ENCODE assay signal across 28 cellular contexts in the genomic region with DNA sequence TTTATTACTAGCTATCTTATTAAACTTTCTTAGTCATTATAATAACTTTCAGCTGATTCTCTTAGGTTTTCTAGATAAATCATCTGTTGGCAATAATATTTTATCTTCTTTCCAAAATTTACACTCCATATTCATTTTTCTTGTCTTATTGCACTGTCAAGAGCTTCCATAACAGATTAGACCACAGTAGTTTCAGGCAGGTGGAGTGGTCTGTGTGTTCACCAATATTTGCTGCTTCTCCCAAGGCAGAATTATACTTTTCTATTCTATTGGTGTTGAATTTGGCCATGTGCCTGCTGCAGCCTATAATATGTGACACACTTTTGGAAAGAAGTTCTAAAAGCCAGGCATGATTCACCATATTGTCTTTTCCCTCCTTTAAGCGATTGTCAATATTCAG.
"Had no signal": no experiment of that assay in that cellular context is flagged by ENCODE, and none has a peak within 500 bp of the region (broad histone marks: within the 10 kb centered on the region; RNA-seq: fewer than 3 reads in every experiment).

No MANE protein-coding gene starts in this region.

- H3K4me1 Mint-ChIP-seq: stimulated activated effector memory CD8-positive, alpha-beta T cell treated with anti-CD3 and anti-CD28 coated beads, Interleukin-12 subunit alpha, Interleukin-12 subunit beta, amount 100 ng/mL, for 72 hours; stimulated activated memory B cell treated with anti-CD40 and anti-IgM and Interleukin-4, amounts not matched to agents 10 μg/mL and 1 μg/mL and 100 μg/mL, for 72 hours; stimulated activated naive B cell treated with anti-CD40 and anti-IgM and Interleukin-4, amounts not matched to agents 10 μg/mL and 1 μg/mL and 100 μg/mL, for 72 hours; stimulated activated naive CD8-positive, alpha-beta T cell treated with anti-CD3 and anti-CD28 coated beads, Interleukin-15, amount 100 ng/mL, for 72 hours had no signal

- DNase-seq: stimulated activated CD4-positive, alpha-beta T cell treated with anti-CD3 and anti-CD28 coated beads, Interleukin-2, amount 100 ng/mL, for 48 hours; stimulated activated CD4-positive, alpha-beta T cell treated with anti-CD3 and anti-CD28 coated beads, Interleukin-4, amount 100 ng/mL, for 1 hour; stimulated activated CD4-positive, alpha-beta T cell treated with anti-CD3 and anti-CD28 coated beads, Interleukin-4, amount 100 ng/mL, for 24 hours; stimulated activated CD4-positive, alpha-beta T cell treated with anti-CD3 and anti-CD28 coated beads, Interleukin-4, amount 100 ng/mL, for 4 hours; stimulated activated CD8-positive, alpha-beta memory T cell treated with anti-CD3 and anti-CD28 coated beads, Interleukin-4, amount 100 ng/mL, for 48 hours; stimulated activated naive B cell treated with anti-CD40 and anti-IgM and Interleukin-4, amounts not matched to agents 10 μg/mL and 1 μg/mL and 100 μg/mL, for 72 hours; stimulated activated naive CD4-positive, alpha-beta T cell; stimulated activated naive CD4-positive, alpha-beta T cell treated with Interleukin-2 at 50 U/mL for 16 hours; stimulated activated naive CD8-positive, alpha-beta T cell treated with anti-CD3 and anti-CD28 coated beads, Interleukin-15, amount 100 ng/mL, for 72 hours; stimulated activated naive CD8-positive, alpha-beta T cell treated with anti-CD3 and anti-CD28 coated beads, Interleukin-15, Interleukin-2, amounts not matched to agents 100 U/mL and 50 U/mL, for 24 hours; stomach; substantia nigra; testis; thyroid gland; tibial artery; transverse colon; trophoblast cell; upper lobe of left lung; upper lobe of right lung; uterus had no signal

- H3K4me1 ChIP-seq: stomach, suprapubic skin, testis, thyroid gland, tibial artery, tibial nerve, transverse colon, upper lobe of left lung, upper lobe of right lung, uterus, vagina had no signal

- H3K9me3 ChIP-seq: suprapubic skin, testis, thyroid gland, transverse colon, upper lobe of right lung, uterus, vagina had no signal

- H3K36me3 Mint-ChIP-seq: stimulated activated effector memory CD8-positive, alpha-beta T cell treated with anti-CD3 and anti-CD28 coated beads, Interleukin-12 subunit alpha, Interleukin-12 subunit beta, amount 100 ng/mL, for 72 hours; stimulated activated memory B cell treated with anti-CD40 and anti-IgM and Interleukin-4, amounts not matched to agents 10 μg/mL and 1 μg/mL and 100 μg/mL, for 72 hours; type B pancreatic cell had no signal

- H3K4me3 Mint-ChIP-seq: stimulated activated effector memory CD8-positive, alpha-beta T cell treated with anti-CD3 and anti-CD28 coated beads, Interleukin-12 subunit alpha, Interleukin-12 subunit beta, amount 100 ng/mL, for 72 hours; stimulated activated memory B cell treated with anti-CD40 and anti-IgM and Interleukin-4, amounts not matched to agents 10 μg/mL and 1 μg/mL and 100 μg/mL, for 72 hours; stimulated activated naive B cell treated with anti-CD40 and anti-IgM and Interleukin-4, amounts not matched to agents 10 μg/mL and 1 μg/mL and 100 μg/mL, for 72 hours; stimulated activated naive CD8-positive, alpha-beta T cell treated with anti-CD3 and anti-CD28 coated beads, Interleukin-15, amount 100 ng/mL, for 72 hours; stimulated activated naive CD8-positive, alpha-beta T cell treated with anti-CD3 and anti-CD28 coated beads, Interleukin-15, Interleukin-2, amounts not matched to agents 100 ng/mL and 50 ng/mL, for 24 hours; type B pancreatic cell had no signal

- H3K4me3 ChIP-seq: stomach, suprapubic skin, testis, thoracic aorta, thyroid gland, tibial artery, tibial nerve, transverse colon, upper lobe of left lung, upper lobe of right lung, uterus, vagina had no signal

- H3K36me3 ChIP-seq: stomach, suprapubic skin, thoracic aorta, thyroid gland, tibial artery, tibial nerve, transverse colon, upper lobe of left lung, upper lobe of right lung, uterus, vagina had no signal

- H3K27me3 Mint-ChIP-seq: stimulated activated memory B cell treated with anti-CD40 and anti-IgM and Interleukin-4, amounts not matched to agents 10 μg/mL and 1 μg/mL and 100 μg/mL, for 72 hours had no signal

- H3K27ac ChIP-seq: stomach, suprapubic skin, testis, thoracic aorta, thyroid gland, tibial artery, tibial nerve, transverse colon, upper lobe of left lung, upper lobe of right lung, uterus, vagina had no signal

- ATAC-seq: stimulated activated effector memory CD8-positive, alpha-beta T cell treated with anti-CD3 and anti-CD28 coated beads, Interleukin-12 subunit alpha, Interleukin-12 subunit beta, amount 100 ng/mL, for 72 hours; stimulated activated memory B cell treated with anti-CD40 and anti-IgM and Interleukin-4, amounts not matched to agents 10 μg/mL and 1 μg/mL and 100 μg/mL, for 72 hours; stimulated activated naive B cell treated with anti-CD40 and anti-IgM and Interleukin-4, amounts not matched to agents 10 μg/mL and 1 μg/mL and 100 μg/mL, for 72 hours; stimulated activated naive CD8-positive, alpha-beta T cell treated with anti-CD3 and anti-CD28 coated beads, Interleukin-15, amount 100 ng/mL, for 72 hours; stimulated activated naive CD8-positive, alpha-beta T cell treated with anti-CD3 and anti-CD28 coated beads, Interleukin-15, Interleukin-2, amounts not matched to agents 100 U/mL and 50 U/mL, for 24 hours; upper lobe of right lung had no signal

- H3K27ac Mint-ChIP-seq: stimulated activated effector memory CD8-positive, alpha-beta T cell treated with anti-CD3 and anti-CD28 coated beads, Interleukin-12 subunit alpha, Interleukin-12 subunit beta, amount 100 ng/mL, for 72 hours; stimulated activated memory B cell treated with anti-CD40 and anti-IgM and Interleukin-4, amounts not matched to agents 10 μg/mL and 1 μg/mL and 100 μg/mL, for 72 hours; stimulated activated naive B cell treated with anti-CD40 and anti-IgM and Interleukin-4, amounts not matched to agents 10 μg/mL and 1 μg/mL and 100 μg/mL, for 72 hours; stimulated activated naive CD8-positive, alpha-beta T cell treated with anti-CD3 and anti-CD28 coated beads, Interleukin-15, amount 100 ng/mL, for 72 hours; stimulated activated naive CD8-positive, alpha-beta T cell treated with anti-CD3 and anti-CD28 coated beads, Interleukin-15, Interleukin-2, amounts not matched to agents 100 ng/mL and 50 ng/mL, for 24 hours; type B pancreatic cell had no signal
